In genomic region chr2:221518201-221518936, GRCh38 we compare ENCODE assay signal across 8 cellular contexts. TPM values are rescaled to one million over a fixed set of nuclear protein-coding genes. Genes with fewer than 3 reads are reported as not detected.
DNase-seq lines count a peak whose midpoint lies in the region; ATAC-seq, FAIRE-seq and TF ChIP-seq lines count a peak whose summit lies in the region.

No MANE protein-coding gene starts in this region.

- H3K36me3 ChIP-seq in aorta (ENCODE audit: control insufficient read depth in 1 of 2, insufficient read depth in 2 of 2, low read length in 1 of 2), result no peaks in the 10 kb centered on the region
- H3K36me3 ChIP-seq in breast epithelium, result no peaks in the 10 kb centered on the region

- H3K9me3 ChIP-seq in aorta (ENCODE audit: control insufficient read depth, low read length), result no peaks in the 10 kb centered on the region
- H3K9me3 ChIP-seq in breast epithelium, result no peaks in the 10 kb centered on the region

- no peak for DNase-seq in GM12892 (ENCODE audit: insufficient read length)
- no peak for DNase-seq in HL-60 (ENCODE audit: low read depth in 1 of 2, low spot score in 1 of 2)
- peak; percentile 75 for DNase-seq in dermis blood vessel endothelial cell
- no peak for DNase-seq in aorta
- no peak for DNase-seq in breast epithelium (ENCODE audit: low spot score in 2 of 2)
- DNase-seq in NCI-H2107 (lab: John Stamatoyannopoulos, UW), result no peak
- no peak for DNase-seq in iPS-NIHi7 (ENCODE audit: extremely low spot score)

- WGBS in aorta, 2 donors, result 79% methylated on average over 7 of the region's 7 CpGs

- H3K27ac ChIP-seq in HL-60 (replicated peaks) (peak overlapping the region; percentile 45), aorta (ENCODE audit: low read depth in 1 of 2, low read length in 2 of 2) (no peak overlapping the region), breast epithelium (no peak overlapping the region)

- TF ChIP-seq POLR2A in GM12892 (IDR thresholded peaks at IDR 0.05; ENCODE audit: low read depth, low read length), result no peak
- TF ChIP-seq POLR2A in breast epithelium (IDR thresholded peaks at IDR 0.05), result no peak

- H3K4me3 ChIP-seq in HL-60 (replicated peaks; ENCODE audit: insufficient read depth, low read length), result no peak overlapping the region
- no peak overlapping the region for H3K4me3 ChIP-seq in aorta (ENCODE audit: low read length in 2 of 2)
- H3K4me3 ChIP-seq in breast epithelium, result no peak overlapping the region

- peak; percentile 81 for FAIRE-seq in GM12892 (lab: Jason Lieb, UNC)

- H3K4me1 ChIP-seq in aorta (ENCODE audit: control insufficient read depth in 1 of 2, insufficient read depth in 2 of 2, low read length in 2 of 2) (peaks cover 0 to 7% of the 10 kb centered on the region in 2 donors), breast epithelium (no peaks in the 10 kb centered on the region)

- intact Hi-C loops in aorta (cut with DNase I), result no loop called here
- intact Hi-C loops in breast epithelium (cut with DNase I; ENCODE audit: low total_unique reads), result no loop called here

- TF ChIP-seq CTCF in HL-60 (IDR thresholded peaks at IDR 0.05; ENCODE audit: insufficient read depth, low read length) (no peak), breast epithelium (IDR thresholded peaks at IDR 0.05) (no peak)

- H3K27me3 ChIP-seq in HL-60 (ENCODE audit: insufficient read depth, poor library complexity, severe bottlenecking) (no peaks in the 10 kb centered on the region), aorta (ENCODE audit: control insufficient read depth in 1 of 2, insufficient read depth in 2 of 2, low read length in 1 of 2) (no peaks in the 10 kb centered on the region), breast epithelium (no peaks in the 10 kb centered on the region)

- ATAC-seq in GM21515 (IDR thresholded peaks at IDR 0.05; ENCODE audit: unreplicated experiment) (peak; percentile 61), aorta (ENCODE audit: low FRiP score) (peak; percentile 23)

RNA-seq across cellular contexts. Expression of gene EPHA4, which starts 53.7 kb away (rescaled TPM):
- polyA plus RNA-seq in GM12892 (2012; ENCODE audit: missing spikeins), result 0.19 TPM
- total RNA-seq in dermis blood vessel endothelial cell (10.6 and 21.1 TPM in 2 replicates), aorta (10 to 100 TPM; 19.9 to 32.1 TPM), breast epithelium (10 to 100 TPM; 12.8 to 44.2 (median 18.6) TPM)
- polyA plus RNA-seq in aorta, result 1 to 10 TPM; 2.9 to 5.3 TPM
